In the genomic region with DNA sequence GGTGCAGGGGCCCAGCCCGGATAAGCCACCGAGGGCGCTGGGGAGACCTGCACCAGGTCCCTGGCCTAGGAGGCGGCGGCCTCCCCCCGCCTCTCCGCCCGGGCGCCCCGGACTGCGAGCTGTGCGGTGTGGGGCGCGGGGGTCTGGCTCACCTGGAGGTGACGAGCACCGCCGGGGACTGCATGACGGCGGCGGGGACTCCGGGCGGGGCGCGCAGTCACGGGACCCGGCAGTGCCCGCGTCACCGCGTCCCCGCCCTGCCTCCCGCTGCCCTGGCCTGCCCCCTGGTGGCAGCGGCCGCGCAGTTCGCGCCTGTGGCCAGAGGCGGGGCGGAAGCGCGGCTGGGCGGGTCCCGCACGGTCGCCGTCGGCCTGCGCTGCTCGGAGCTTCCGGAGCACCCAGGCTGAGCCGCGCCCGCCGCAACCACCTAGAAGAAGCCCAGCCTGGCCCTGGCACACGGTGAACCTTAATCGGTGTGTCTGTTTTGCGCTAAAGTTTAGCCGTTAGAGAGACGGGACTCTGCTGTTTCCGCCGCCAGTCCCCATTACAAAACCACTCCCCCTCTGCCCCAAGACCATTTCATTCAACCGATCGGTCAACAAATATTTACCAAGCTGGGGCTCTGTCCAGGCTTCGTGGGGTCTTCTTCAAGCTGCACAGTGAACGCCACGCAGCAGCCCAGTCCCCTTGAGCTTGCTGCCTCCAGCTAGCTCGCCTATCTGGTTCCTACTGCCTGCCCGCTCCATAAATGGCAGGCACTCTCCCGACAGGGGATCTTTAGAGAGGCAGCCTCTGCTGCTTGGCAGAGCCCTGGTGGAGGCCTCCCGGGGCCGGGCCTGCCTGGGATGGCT, we compare ENCODE assay signal across 1 cellular context.
TF ChIP-seq lines count a peak whose summit lies in the region.

A gene with protein sequence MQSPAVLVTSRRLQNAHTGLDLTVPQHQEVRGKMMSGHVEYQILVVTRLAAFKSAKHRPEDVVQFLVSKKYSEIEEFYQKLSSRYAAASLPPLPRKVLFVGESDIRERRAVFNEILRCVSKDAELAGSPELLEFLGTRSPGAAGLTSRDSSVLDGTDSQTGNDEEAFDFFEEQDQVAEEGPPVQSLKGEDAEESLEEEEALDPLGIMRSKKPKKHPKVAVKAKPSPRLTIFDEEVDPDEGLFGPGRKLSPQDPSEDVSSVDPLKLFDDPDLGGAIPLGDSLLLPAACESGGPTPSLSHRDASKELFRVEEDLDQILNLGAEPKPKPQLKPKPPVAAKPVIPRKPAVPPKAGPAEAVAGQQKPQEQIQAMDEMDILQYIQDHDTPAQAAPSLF (minus strand): TSS at position 219 of the 851 bp plus-strand sequence. CDS start 35 bp downstream, at position 184.

TF ChIP-seq in PFSK-1, 5 proteins besides CTCF, POLR2A, EP300 and RAD21:
- TF ChIP-seq REST (IDR thresholded peaks at IDR 0.05; ENCODE audit: insufficient read depth in 1 of 2, low read depth in 2 of 2, low read length in 2 of 2) (no peak), FOXP2 (optimal IDR thresholded peaks at IDR 0.05; ENCODE audit: borderline replicate concordance, extremely low read depth, extremely low read length, insufficient read depth) (peak; percentile 99), POLR2AphosphoS5 (IDR thresholded peaks at IDR 0.05; ENCODE audit: low read depth, low read length) (peak; percentile 65)
TF ChIP-seq in PFSK-1: peak in this region for 2.
